ENCODE assay signal across 23 cellular contexts in the genomic region with DNA sequence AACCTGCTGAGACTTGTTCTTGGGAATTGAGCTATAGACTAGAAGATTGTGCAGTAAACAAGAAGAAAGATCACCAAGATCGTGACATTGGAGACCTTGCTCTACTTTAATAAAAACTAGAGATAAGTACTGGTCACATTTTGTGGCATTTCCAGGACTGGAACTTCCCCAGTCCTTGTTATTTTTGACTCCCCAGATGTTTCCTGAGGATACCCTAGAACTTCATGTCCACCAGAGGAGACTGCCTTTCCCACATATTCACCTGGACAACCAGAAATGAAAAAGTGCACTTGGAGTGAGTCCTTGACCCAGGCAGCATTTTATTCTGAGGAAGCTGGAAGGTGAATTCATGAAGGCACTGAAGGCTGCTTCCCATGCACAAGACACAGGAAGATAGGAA. TPM values are rescaled to one million over a fixed set of nuclear protein-coding genes. Genes with fewer than 3 reads are reported as not detected.
"Had no signal": no experiment of that assay in that cellular context is flagged by ENCODE, and none has a peak within 500 bp of the region (broad histone marks: within the 10 kb centered on the region; RNA-seq: fewer than 3 reads in every experiment).

No MANE protein-coding gene starts in this region.

- H3K4me2 ChIP-seq: hepatocyte had no signal

- DNase-seq: cortex of kidney; effector memory CD8-positive, alpha-beta T cell; erythroblast; foreskin melanocyte; head of caudate nucleus; kidney; mesendoderm; naive B cell; ovary; small intestine; stimulated activated CD4-positive, alpha-beta T cell treated with anti-CD3 and anti-CD28 coated beads, Interleukin-12 subunit alpha, Interleukin-12 subunit beta, amount 100 ng/mL, for 4 hours; stimulated activated naive CD4-positive, alpha-beta T cell treated with Interleukin-2 at 50 U/mL for 16 hours; tibial artery; upper lobe of left lung; uterus had no signal

- H3K36me3 Mint-ChIP-seq: naive B cell had no signal

- ATAC-seq: effector memory CD8-positive, alpha-beta T cell had no signal

- H3K27me3 ChIP-seq: hepatocyte, ovary, right atrium auricular region, tibial artery, upper lobe of left lung, uterus had no signal

- H3K27ac Mint-ChIP-seq: effector memory CD8-positive, alpha-beta T cell; naive B cell had no signal

- H3K4me3 ChIP-seq: hepatocyte, lung, ovary, right atrium auricular region, tibial artery, upper lobe of left lung, uterus had no signal

- H3K4me1 ChIP-seq: upper lobe of left lung, uterus had no signal

- FAIRE-seq: kidney, small intestine had no signal

- H2AFZ ChIP-seq: hepatocyte had no signal

- H3K27ac ChIP-seq: hepatocyte, ovary, right atrium auricular region, tibial artery, upper lobe of left lung, uterus had no signal

- H3K79me2 ChIP-seq: hepatocyte had no signal

- H3K9me3 Mint-ChIP-seq: effector memory CD8-positive, alpha-beta T cell; naive B cell had no signal

- H3K4me3 Mint-ChIP-seq: effector memory CD8-positive, alpha-beta T cell had no signal

- H3K4me1 Mint-ChIP-seq: naive B cell had no signal

- H3K9me3 ChIP-seq: ovary, right atrium auricular region, tibial artery, upper lobe of left lung, uterus had no signal

- H3K36me3 ChIP-seq: ovary, right atrium auricular region, tibial artery, upper lobe of left lung, uterus had no signal

RNA-seq across cellular contexts. Expression of a gene that starts 5.7 kb away (rescaled TPM):
- total RNA-seq: hepatocyte, left ventricle myocardium superior, right atrium auricular region, temporal lobe had no signal
- polyA plus RNA-seq: hepatocyte, neural cell had no signal

RNA-seq across cellular contexts. Expression of a gene that starts 9.5 kb away (rescaled TPM):
- total RNA-seq: hepatocyte, temporal lobe had no signal
- polyA plus RNA-seq: hepatocyte, neural cell had no signal

RNA-seq across cellular contexts. Expression of a gene that starts 39.5 kb away (rescaled TPM):
- total RNA-seq: hepatocyte, kidney, left cardiac atrium, left ventricle myocardium superior, posterior vena cava, right atrium auricular region, temporal lobe, upper lobe of left lung, uterus had no signal
- polyA plus RNA-seq: hepatocyte, neural cell, small intestine had no signal
